8 cellular contexts compared by ENCODE assay signal in the genomic region with DNA sequence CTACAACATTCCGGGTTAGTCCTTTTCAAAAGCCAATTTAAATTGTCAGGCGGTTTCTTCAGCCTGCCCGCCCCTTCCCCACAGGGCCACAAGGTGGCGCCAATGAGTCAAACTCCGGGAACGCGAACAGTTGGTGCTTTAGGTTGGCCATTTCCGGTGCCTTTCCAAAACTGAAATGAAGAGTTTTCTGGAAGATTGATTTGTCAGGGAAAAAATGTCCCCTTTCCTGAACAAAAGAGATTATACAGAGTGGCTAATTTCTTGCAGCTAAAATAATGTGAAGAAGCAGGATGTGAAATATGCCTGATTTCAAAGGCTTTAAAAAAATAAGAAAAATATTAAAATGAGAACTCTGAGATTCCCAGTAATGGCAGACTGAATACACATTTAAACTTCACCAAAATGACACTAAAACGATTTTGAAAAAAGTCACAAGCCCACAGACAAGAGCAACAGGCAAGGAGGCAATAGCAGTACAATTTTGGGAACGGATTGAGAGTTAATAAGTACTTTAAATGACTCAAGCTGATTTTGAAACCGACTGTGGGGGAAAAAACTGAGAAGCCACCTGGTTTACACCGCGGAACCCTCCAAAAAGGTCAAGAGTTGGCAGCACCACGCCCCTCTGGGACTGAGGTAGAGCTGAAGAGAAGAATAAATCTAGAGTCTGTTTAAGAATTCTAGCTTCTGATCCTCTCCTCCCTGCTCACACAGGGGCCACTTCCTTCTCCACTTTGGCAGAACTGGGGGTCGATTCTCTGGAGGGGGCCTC. TPM values are rescaled to one million over a fixed set of nuclear protein-coding genes. Genes with fewer than 3 reads are reported as not detected.
DNase-seq lines count a peak whose midpoint lies in the region; ATAC-seq and TF ChIP-seq lines count a peak whose summit lies in the region.

No MANE protein-coding gene starts in this region.

- H3K4me1 ChIP-seq in ovary (ENCODE audit: insufficient read depth), result no peaks in the 10 kb centered on the region
- peaks cover 0 to 22% (median 1%) of the 10 kb centered on the region in 4 donors for H3K4me1 ChIP-seq in tibial nerve

- DNase-seq in COR-L47 (lab: John Stamatoyannopoulos, UW) (peak; percentile 18), HuH-7.5 (ENCODE audit: low spot score) (peak; percentile 69), RPMI7951 (ENCODE audit: low read depth) (peak; percentile 61), foreskin fibroblast (peak; percentile 49 to 84), ovary (peak; percentile 50 to 83 (median 73)), tibial nerve (ENCODE audit: low spot score in 2 of 2) (peak; percentile 58 to 81)
- peak; percentile 57 to 65 for DNase-seq in activated T-helper 1 cell treated with anti-CD3 and anti-CD28 coated beads, Interleukin-2, amount 50 U/mL, for 16 hours (ENCODE audit: low read depth in 1 of 2, low spot score in 1 of 2)

- H3K36me3 ChIP-seq in ovary, result no peaks in the 10 kb centered on the region
- peaks cover 0 to 11% (median 0%) of the 10 kb centered on the region in 3 donors for H3K36me3 ChIP-seq in tibial nerve

- no peaks in the 10 kb centered on the region for H3K27me3 ChIP-seq in ovary
- no peaks in the 10 kb centered on the region for H3K27me3 ChIP-seq in tibial nerve

- 37 to 38% (median 38%) methylated on average over 15 of the region's 15 CpGs for WGBS in ovary, 3 donors
- 32 to 33% methylated on average over 15 of the region's 15 CpGs for WGBS in tibial nerve, 2 donors

- TF ChIP-seq EP300 in ovary (IDR thresholded peaks at IDR 0.05) (no peak), tibial nerve (IDR thresholded peaks at IDR 0.05) (peak in 1 of 2 donors; percentile 50)

- peak; percentile 70 for ATAC-seq in GM21390 (IDR thresholded peaks at IDR 0.05; ENCODE audit: unreplicated experiment)

- H3K27ac ChIP-seq in ovary, result no peak overlapping the region
- no peak overlapping the region for H3K27ac ChIP-seq in tibial nerve

- intact Hi-C loops in ovary (cut with DNase I), result no loop called here

- no peak overlapping the region for H3K4me3 ChIP-seq in foreskin fibroblast (ENCODE audit: low read depth in 1 of 2, low read length in 2 of 2)
- H3K4me3 ChIP-seq in ovary, result no peak overlapping the region
- no peak overlapping the region for H3K4me3 ChIP-seq in tibial nerve

- TF ChIP-seq CTCF in foreskin fibroblast (IDR thresholded peaks at IDR 0.05; ENCODE audit: low read depth, low read length) (peak; percentile 98), ovary (IDR thresholded peaks at IDR 0.05) (peak; percentile 61 to 69 (median 68)), tibial nerve (IDR thresholded peaks at IDR 0.05) (peak; percentile 82 to 99 (median 93))

- TF ChIP-seq POLR2A in ovary (IDR thresholded peaks at IDR 0.05) (no peak), tibial nerve (IDR thresholded peaks at IDR 0.05) (no peak)

- no peaks in the 10 kb centered on the region for H3K9me3 ChIP-seq in ovary
- H3K9me3 ChIP-seq in tibial nerve, result no peaks in the 10 kb centered on the region

RNA-seq across cellular contexts. Expression of gene SLC46A2, which starts 45.7 kb away (rescaled TPM):
- total RNA-seq in RPMI7951 (2014; rRNA removed; shearing (Covaris generic)), result not detected in 2 replicates
- total RNA-seq in ovary (under 1 TPM in 2 of 7 donors, not detected in 5; 0.12 to 0.95 TPM), tibial nerve (1 to 10 TPM in 1 of 4 donors, under 1 TPM in 2, not detected in 1; 0.21 to 1.8 (median 0.22) TPM)
- 1 to 10 TPM in 1 of 2 donors, under 1 TPM in 1; 0.04 to 1.2 TPM for polyA plus RNA-seq in ovary

Comparison
In these comparisons a context has a peak if more than half of its experiments do, and no peak if none do; other contexts are left out.
1. DNase-seq: peak in every context shown above with its lines; median percentile 73 in ovary; 70 in tibial nerve; 69 in HuH-7.5; 66 in foreskin fibroblast; 61 in RPMI7951; 61 in activated T-helper 1 cell treated with anti-CD3 and anti-CD28 coated beads, Interleukin-2, amount 50 U/mL, for 16 hours; 18 in COR-L47.